Comparison of ENCODE assay signal across 2 cellular contexts in the genomic region with DNA sequence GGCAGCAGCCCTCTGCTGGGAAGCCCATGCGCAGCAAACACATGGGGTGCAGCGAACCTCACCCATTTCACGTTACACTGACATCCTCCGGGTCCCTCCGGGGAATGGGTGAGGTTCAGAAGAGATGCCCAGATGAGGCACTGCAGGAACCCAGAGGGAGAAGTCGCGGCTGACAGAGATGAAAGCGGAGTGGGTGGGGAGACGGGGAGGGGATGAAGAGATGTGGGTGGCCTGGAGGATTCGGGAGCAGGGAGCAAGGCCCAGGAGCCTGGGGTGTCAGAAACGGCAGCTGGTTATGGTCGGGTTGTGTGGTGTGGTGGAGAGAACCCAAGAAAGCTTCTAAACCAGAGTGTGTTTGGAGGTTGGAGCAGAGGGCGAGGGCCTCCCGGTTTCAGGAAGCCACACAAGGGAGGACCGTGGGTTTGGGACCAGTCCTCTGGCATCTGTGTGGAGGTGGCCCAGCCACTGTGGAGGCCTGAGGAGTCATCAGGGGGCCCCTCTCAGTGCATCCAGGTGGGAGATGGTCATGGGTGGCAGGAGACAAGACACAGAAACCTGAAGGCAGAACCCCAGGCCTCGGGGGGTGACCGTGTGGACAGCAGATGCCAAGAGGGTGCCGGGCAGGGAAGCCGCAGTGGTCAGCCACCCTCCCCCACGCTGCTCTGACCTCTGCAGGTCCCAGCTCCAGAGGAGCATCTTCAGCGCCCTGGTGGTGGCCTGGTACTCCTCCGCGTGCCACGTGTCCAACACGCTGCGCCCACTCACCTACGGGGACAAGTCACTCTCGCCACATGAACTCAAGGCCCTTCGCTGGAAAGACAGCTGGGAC.
TF ChIP-seq lines count a peak whose summit lies in the region.

No MANE protein-coding gene starts in this region.

TF ChIP-seq in GM23338, 12 proteins besides CTCF, POLR2A, EP300 and RAD21:
- TF ChIP-seq, protein P1, sequence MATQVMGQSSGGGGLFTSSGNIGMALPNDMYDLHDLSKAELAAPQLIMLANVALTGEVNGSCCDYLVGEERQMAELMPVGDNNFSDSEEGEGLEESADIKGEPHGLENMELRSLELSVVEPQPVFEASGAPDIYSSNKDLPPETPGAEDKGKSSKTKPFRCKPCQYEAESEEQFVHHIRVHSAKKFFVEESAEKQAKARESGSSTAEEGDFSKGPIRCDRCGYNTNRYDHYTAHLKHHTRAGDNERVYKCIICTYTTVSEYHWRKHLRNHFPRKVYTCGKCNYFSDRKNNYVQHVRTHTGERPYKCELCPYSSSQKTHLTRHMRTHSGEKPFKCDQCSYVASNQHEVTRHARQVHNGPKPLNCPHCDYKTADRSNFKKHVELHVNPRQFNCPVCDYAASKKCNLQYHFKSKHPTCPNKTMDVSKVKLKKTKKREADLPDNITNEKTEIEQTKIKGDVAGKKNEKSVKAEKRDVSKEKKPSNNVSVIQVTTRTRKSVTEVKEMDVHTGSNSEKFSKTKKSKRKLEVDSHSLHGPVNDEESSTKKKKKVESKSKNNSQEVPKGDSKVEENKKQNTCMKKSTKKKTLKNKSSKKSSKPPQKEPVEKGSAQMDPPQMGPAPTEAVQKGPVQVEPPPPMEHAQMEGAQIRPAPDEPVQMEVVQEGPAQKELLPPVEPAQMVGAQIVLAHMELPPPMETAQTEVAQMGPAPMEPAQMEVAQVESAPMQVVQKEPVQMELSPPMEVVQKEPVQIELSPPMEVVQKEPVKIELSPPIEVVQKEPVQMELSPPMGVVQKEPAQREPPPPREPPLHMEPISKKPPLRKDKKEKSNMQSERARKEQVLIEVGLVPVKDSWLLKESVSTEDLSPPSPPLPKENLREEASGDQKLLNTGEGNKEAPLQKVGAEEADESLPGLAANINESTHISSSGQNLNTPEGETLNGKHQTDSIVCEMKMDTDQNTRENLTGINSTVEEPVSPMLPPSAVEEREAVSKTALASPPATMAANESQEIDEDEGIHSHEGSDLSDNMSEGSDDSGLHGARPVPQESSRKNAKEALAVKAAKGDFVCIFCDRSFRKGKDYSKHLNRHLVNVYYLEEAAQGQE (IDR thresholded peaks at IDR 0.05; ENCODE audit: unreplicated experiment): no peak
- TF ChIP-seq POLR2AphosphoS5 (IDR thresholded peaks at IDR 0.05; ENCODE audit: low read depth): 0 out of 2 replicates have a peak, but pooled peaks have one; percentile 19
TF ChIP-seq in GM23338: peak in this region for 1.

TF ChIP-seq in K562, 482 proteins besides CTCF, POLR2A, EP300 and RAD21:
- TF ChIP-seq RBM34 (IDR thresholded peaks at IDR 0.05; ENCODE audit: borderline replicate concordance, insufficient read depth, low read length) (no peak), RBFOX2 (IDR thresholded peaks at IDR 0.05; ENCODE audit: low read depth, low read length) (peak; percentile 41), POLR2G (IDR thresholded peaks at IDR 0.05; ENCODE audit: low read depth, low read length) (peak; percentile 25; the same call in 1 of the 2 replicates)
- TF ChIP-seq, protein P2, sequence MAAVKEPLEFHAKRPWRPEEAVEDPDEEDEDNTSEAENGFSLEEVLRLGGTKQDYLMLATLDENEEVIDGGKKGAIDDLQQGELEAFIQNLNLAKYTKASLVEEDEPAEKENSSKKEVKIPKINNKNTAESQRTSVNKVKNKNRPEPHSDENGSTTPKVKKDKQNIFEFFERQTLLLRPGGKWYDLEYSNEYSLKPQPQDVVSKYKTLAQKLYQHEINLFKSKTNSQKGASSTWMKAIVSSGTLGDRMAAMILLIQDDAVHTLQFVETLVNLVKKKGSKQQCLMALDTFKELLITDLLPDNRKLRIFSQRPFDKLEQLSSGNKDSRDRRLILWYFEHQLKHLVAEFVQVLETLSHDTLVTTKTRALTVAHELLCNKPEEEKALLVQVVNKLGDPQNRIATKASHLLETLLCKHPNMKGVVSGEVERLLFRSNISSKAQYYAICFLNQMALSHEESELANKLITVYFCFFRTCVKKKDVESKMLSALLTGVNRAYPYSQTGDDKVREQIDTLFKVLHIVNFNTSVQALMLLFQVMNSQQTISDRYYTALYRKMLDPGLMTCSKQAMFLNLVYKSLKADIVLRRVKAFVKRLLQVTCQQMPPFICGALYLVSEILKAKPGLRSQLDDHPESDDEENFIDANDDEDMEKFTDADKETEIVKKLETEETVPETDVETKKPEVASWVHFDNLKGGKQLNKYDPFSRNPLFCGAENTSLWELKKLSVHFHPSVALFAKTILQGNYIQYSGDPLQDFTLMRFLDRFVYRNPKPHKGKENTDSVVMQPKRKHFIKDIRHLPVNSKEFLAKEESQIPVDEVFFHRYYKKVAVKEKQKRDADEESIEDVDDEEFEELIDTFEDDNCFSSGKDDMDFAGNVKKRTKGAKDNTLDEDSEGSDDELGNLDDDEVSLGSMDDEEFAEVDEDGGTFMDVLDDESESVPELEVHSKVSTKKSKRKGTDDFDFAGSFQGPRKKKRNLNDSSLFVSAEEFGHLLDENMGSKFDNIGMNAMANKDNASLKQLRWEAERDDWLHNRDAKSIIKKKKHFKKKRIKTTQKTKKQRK (IDR thresholded peaks at IDR 0.05; ENCODE audit: borderline replicate concordance, low read depth, low read length): no peak
- TF ChIP-seq, protein P3, sequence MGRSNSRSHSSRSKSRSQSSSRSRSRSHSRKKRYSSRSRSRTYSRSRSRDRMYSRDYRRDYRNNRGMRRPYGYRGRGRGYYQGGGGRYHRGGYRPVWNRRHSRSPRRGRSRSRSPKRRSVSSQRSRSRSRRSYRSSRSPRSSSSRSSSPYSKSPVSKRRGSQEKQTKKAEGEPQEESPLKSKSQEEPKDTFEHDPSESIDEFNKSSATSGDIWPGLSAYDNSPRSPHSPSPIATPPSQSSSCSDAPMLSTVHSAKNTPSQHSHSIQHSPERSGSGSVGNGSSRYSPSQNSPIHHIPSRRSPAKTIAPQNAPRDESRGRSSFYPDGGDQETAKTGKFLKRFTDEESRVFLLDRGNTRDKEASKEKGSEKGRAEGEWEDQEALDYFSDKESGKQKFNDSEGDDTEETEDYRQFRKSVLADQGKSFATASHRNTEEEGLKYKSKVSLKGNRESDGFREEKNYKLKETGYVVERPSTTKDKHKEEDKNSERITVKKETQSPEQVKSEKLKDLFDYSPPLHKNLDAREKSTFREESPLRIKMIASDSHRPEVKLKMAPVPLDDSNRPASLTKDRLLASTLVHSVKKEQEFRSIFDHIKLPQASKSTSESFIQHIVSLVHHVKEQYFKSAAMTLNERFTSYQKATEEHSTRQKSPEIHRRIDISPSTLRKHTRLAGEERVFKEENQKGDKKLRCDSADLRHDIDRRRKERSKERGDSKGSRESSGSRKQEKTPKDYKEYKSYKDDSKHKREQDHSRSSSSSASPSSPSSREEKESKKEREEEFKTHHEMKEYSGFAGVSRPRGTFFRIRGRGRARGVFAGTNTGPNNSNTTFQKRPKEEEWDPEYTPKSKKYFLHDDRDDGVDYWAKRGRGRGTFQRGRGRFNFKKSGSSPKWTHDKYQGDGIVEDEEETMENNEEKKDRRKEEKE (IDR thresholded peaks at IDR 0.05; ENCODE audit: borderline replicate concordance in 1 of 2, control insufficient read depth in 1 of 2, low read depth in 2 of 2, low read length in 1 of 2): no peak
